Comparison of ENCODE assay signal across 8 cellular contexts in genomic region chr17:39527220-39527813, GRCh38.
DNase-seq lines count a peak whose midpoint lies in the region; ATAC-seq and TF ChIP-seq lines count a peak whose summit lies in the region.

No MANE protein-coding gene starts in this region.

- H3K36me3 ChIP-seq in GM06990 (ENCODE audit: control insufficient read depth, insufficient read depth, low read length) (peaks cover 19% of the 10 kb centered on the region), ascending aorta (peaks cover 68 to 69% of the 10 kb centered on the region in 2 donors)

- H3K4me3 ChIP-seq in GM06990 (replicated peaks; ENCODE audit: low read depth, low read length) (no peak overlapping the region), ascending aorta (no peak overlapping the region)

- DNase-seq in GM06990 (ENCODE audit: extremely low read depth, insufficient read length) (peak; percentile 7), RKO (ENCODE audit: low spot score) (peak; percentile 58), foreskin melanocyte (peak; percentile 39), ascending aorta (ENCODE audit: low spot score in 2 of 2) (no peak), ecto neural progenitor cell (ENCODE audit: low spot score) (no peak)

- no peak overlapping the region for H3K27ac ChIP-seq in 22Rv1
- H3K27ac ChIP-seq in ascending aorta, result no peak overlapping the region

- H3K27me3 ChIP-seq in GM06990 (replicated peaks; ENCODE audit: control insufficient read depth, insufficient read depth, low read length) (no peaks in the 10 kb centered on the region), ascending aorta (no peaks in the 10 kb centered on the region)

- peak; percentile 81 for TF ChIP-seq CTCF in 22Rv1 (IDR thresholded peaks at IDR 0.05)
- TF ChIP-seq CTCF in GM06990 (IDR thresholded peaks at IDR 0.05; ENCODE audit: insufficient read depth, low read length, poor library complexity, severe bottlenecking), result peak; percentile 61
- peak in 1 of 3 experiments; percentile 25 for TF ChIP-seq CTCF in ascending aorta (IDR thresholded peaks at IDR 0.05)

- ATAC-seq in GM19328 (IDR thresholded peaks at IDR 0.05; ENCODE audit: unreplicated experiment) (no peak), GM18909 (IDR thresholded peaks at IDR 0.05; ENCODE audit: poor library complexity, unreplicated experiment) (no peak)

- H3K9me3 ChIP-seq in ascending aorta, result no peaks in the 10 kb centered on the region

- intact Hi-C loops in ascending aorta (cut with DNase I), result no loop called here

- H3K4me1 ChIP-seq in ascending aorta, result no peaks in the 10 kb centered on the region

Comparison
In these comparisons a context has a peak if more than half of its experiments do, and no peak if none do; other contexts are left out.
1. DNase-seq: peak in GM06990 (single experiment), RKO (single experiment) and foreskin melanocyte (single experiment); none in ascending aorta (0 of 2) and ecto neural progenitor cell (single experiment).